In the genomic region with DNA sequence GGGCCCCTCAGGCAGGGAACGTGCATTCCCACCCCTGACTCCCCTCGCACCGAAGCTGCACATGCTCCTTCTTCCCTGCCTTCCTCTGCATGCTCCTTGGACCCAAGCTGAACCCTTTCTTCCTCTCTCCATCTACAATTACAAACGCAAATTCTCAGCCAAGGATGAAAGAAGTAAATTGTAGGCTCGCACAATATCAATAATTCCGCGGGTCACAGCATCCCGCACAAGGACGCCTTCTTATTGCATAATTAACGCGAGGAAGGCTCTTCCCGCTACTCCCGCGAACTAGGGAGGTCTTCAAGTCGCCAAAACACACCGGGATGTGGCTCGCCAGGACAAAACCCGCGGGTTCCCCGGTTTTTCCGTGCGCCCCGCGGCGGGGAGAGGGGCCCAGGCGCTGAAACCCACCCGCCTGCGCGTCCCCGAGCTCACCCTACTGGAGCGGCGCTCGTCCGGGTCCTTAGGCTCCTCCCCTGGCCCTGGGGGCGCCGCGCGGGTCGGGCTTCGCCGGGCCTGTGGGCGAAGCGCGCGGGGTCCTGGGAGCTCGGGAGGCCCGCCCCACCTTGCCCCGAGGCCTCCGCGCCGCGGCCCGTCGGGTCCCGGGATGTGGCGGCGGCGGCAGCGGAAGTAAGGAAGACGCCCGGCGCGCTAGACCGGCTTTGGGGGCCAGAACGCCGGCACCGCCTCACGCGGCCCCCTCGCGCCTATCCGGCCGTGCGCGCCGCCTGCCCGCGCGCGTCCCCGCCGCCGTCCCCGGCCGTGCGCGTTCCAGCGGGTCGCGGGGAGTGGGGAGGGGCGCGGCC, we compare ENCODE assay signal across 8 cellular contexts. TPM values are rescaled to one million over a fixed set of nuclear protein-coding genes. Genes with fewer than 3 reads are reported as not detected.
A peak's percentile ranks its signal among the peaks of the same experiment; 100 is the strongest.
DNase-seq lines count a peak whose midpoint lies in the region; ATAC-seq, FAIRE-seq and TF ChIP-seq lines count a peak whose summit lies in the region.

A gene with protein sequence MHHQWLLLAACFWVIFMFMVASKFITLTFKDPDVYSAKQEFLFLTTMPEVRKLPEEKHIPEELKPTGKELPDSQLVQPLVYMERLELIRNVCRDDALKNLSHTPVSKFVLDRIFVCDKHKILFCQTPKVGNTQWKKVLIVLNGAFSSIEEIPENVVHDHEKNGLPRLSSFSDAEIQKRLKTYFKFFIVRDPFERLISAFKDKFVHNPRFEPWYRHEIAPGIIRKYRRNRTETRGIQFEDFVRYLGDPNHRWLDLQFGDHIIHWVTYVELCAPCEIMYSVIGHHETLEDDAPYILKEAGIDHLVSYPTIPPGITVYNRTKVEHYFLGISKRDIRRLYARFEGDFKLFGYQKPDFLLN (minus strand): TSS at position 730 of the 806 bp plus-strand sequence. CDS start 10,993 bp downstream, outside the sequence.

- TF ChIP-seq EP300 in gastroesophageal sphincter (IDR thresholded peaks at IDR 0.05) (no peak), suprapubic skin (IDR thresholded peaks at IDR 0.05) (no peak)

- H3K9me3 ChIP-seq in CD8-positive, alpha-beta T cell (ENCODE audit: low read length): no peaks in the 10 kb centered on the region
- H3K9me3 ChIP-seq in gastroesophageal sphincter (no peaks in the 10 kb centered on the region), suprapubic skin (no peaks in the 10 kb centered on the region)

- peak; percentile 92 for ATAC-seq in CD8-positive, alpha-beta T cell
- ATAC-seq in GM19397 (IDR thresholded peaks at IDR 0.05; ENCODE audit: unreplicated experiment) (peak; percentile 91), HG03571 (IDR thresholded peaks at IDR 0.05; ENCODE audit: unreplicated experiment) (peak; percentile 85), gastroesophageal sphincter (peak; percentile 90)

- WGBS in gastroesophageal sphincter (ENCODE audit: low coverage in 1 of 2), 2 donors: 0% methylated on average over 2 to 4 of the region's 92 CpGs
- 1% methylated on average over 14 of the region's 92 CpGs for WGBS in suprapubic skin

- H3K36me3 Mint-ChIP-seq in CD8-positive, alpha-beta T cell: peaks cover 7% of the 10 kb centered on the region

- H3K27me3 Mint-ChIP-seq in CD8-positive, alpha-beta T cell (ENCODE audit: low read depth): no peaks in the 10 kb centered on the region

- CTCF ChIA-PET in CD8-positive, alpha-beta T cell (lab: Charles Lee): interaction anchor here (1.1 kb wide), 1 partner anchor 36 kb away, joined by 4 read pairs; no protein-coding TSS in a partner anchor

- H3K4me3 ChIP-seq in CD8-positive, alpha-beta T cell (ENCODE audit: low read depth, low read length): peak within 1 kb of the TSS; percentile 93
- peak within 1 kb of the TSS; percentile 71 to 81 for H3K4me3 ChIP-seq in gastroesophageal sphincter
- H3K4me3 ChIP-seq in suprapubic skin: peak within 1 kb of the TSS; percentile 71

- TF ChIP-seq CTCF in CD8-positive, alpha-beta T cell (IDR thresholded peaks at IDR 0.05): no peak
- TF ChIP-seq CTCF in gastroesophageal sphincter (IDR thresholded peaks at IDR 0.05): no peak
- no peak for TF ChIP-seq CTCF in suprapubic skin (IDR thresholded peaks at IDR 0.05)

- H3K9me3 Mint-ChIP-seq in CD8-positive, alpha-beta T cell: no peaks in the 10 kb centered on the region

- DNase-seq in CD8-positive, alpha-beta T cell: peak; percentile 18 to 76 (median 40)
- DNase-seq in RCC 7860 (ENCODE audit: low spot score) (peak; percentile 7), nucleus accumbens (lab: John Stamatoyannopoulos, UW) (peak in 45 of 56 donors; percentile 18 to 86 (median 63)), suprapubic skin (ENCODE audit: low spot score in 2 of 2) (no peak)
- DNase-seq in activated naive CD4-positive, alpha-beta T cell (lab: John Stamatoyannopoulos, UW): peak in 3 of 4 experiments; percentile 5 to 45 (median 14)

- POLR2A ChIA-PET in CD8-positive, alpha-beta T cell (lab: Charles Lee): interaction anchor here (0.6 to 0.7 kb wide), 2 partner anchors 11 to 162 kb away, joined by 3 read pairs; no protein-coding TSS in a partner anchor

- no peaks in the 10 kb centered on the region for H3K27me3 ChIP-seq in CD8-positive, alpha-beta T cell (ENCODE audit: insufficient read depth, low read length)
- no peaks in the 10 kb centered on the region for H3K27me3 ChIP-seq in gastroesophageal sphincter
- H3K27me3 ChIP-seq in suprapubic skin: no peaks in the 10 kb centered on the region

- FAIRE-seq in RCC 7860 (lab: Jason Lieb, UNC): no peak

- H3K4me3 Mint-ChIP-seq in CD8-positive, alpha-beta T cell: peak within 1 kb of the TSS; percentile 85

- H3K27ac ChIP-seq in CD8-positive, alpha-beta T cell (ENCODE audit: low read depth, low read length): peak within 1 kb of the TSS; percentile 44
- H3K27ac ChIP-seq in gastroesophageal sphincter (peak within 1 kb of the TSS; percentile 59 to 90 (median 88)), suprapubic skin (peak within 1 kb of the TSS; percentile 70)

- TF ChIP-seq POLR2A in gastroesophageal sphincter (IDR thresholded peaks at IDR 0.05) (peak; percentile 42 to 56), suprapubic skin (IDR thresholded peaks at IDR 0.05) (no peak)

- peak within 1 kb of the TSS; percentile 30 for H3K27ac Mint-ChIP-seq in CD8-positive, alpha-beta T cell

- H3K4me1 Mint-ChIP-seq in CD8-positive, alpha-beta T cell (ENCODE audit: low read depth): peaks cover 32% of the 10 kb centered on the region

- intact Hi-C loops in CD8-positive, alpha-beta T cell (cut with DNase I, micrococcal nuclease): loop anchor here (1.0 to 5.0 kb wide), 3 partner anchors 145 to 585 kb away; a partner anchor contains a TSS

- no peaks in the 10 kb centered on the region for H3K36me3 ChIP-seq in CD8-positive, alpha-beta T cell (ENCODE audit: insufficient read depth, low read length)
- H3K36me3 ChIP-seq in gastroesophageal sphincter (peaks cover 0 to 12% of the 10 kb centered on the region in 2 donors), suprapubic skin (peaks cover 3% of the 10 kb centered on the region)

- peaks cover 8% of the 10 kb centered on the region for H3K4me1 ChIP-seq in CD8-positive, alpha-beta T cell (ENCODE audit: insufficient read depth, low read length)
- peaks cover 0 to 41% (median 7%) of the 10 kb centered on the region in 3 donors for H3K4me1 ChIP-seq in gastroesophageal sphincter
- H3K4me1 ChIP-seq in suprapubic skin: peaks cover 13% of the 10 kb centered on the region

RNA-seq across cellular contexts. Expression of the gene that starts here (rescaled TPM):
- total RNA-seq in CD8-positive, alpha-beta T cell: 1 to 10 TPM; 6.0 to 7.6 TPM
- total RNA-seq in gastroesophageal sphincter (10 to 100 TPM; 10.6 to 21.9 (median 13.3) TPM), suprapubic skin (1 to 10 TPM in 3 of 4 donors, under 1 TPM in 1; 0.91 to 3.6 (median 2.6) TPM)

Comparison
In these comparisons a context has a peak if more than half of its experiments do, and no peak if none do; other contexts are left out.
1. DNase-seq: peak in CD8-positive, alpha-beta T cell (7 of 7), RCC 7860 (single experiment), activated naive CD4-positive, alpha-beta T cell (3 of 4) and nucleus accumbens (45 of 56); none in suprapubic skin (0 of 2).
2. POLR2A ChIP-seq: peak in gastroesophageal sphincter (2 of 2); none in suprapubic skin (0 of 2).
3. Peak in every context shown above with its lines, with median percentiles within 50 percentile points of each other: ATAC-seq, H3K27ac ChIP-seq and H3K4me3 ChIP-seq.